Comparison of ENCODE assay signal across 24 cellular contexts in genomic region chr15:27573800-27574485, GRCh38.
"Had no signal": no experiment of that assay in that cellular context is flagged by ENCODE, and none has a peak within 500 bp of the region (broad histone marks: within the 10 kb centered on the region; RNA-seq: fewer than 3 reads in every experiment).

No MANE protein-coding gene starts in this region.

- DNase-seq: activated CD4-positive, alpha-beta memory T cell treated with anti-CD3 and anti-CD28 coated beads, Interleukin-2, amount 10 ng/mL, durations not matched to agents 7 days and 5 days; activated CD4-positive, alpha-beta T cell treated with anti-CD3 and anti-CD28 coated beads for 1 hour; activated CD4-positive, alpha-beta T cell treated with anti-CD3 and anti-CD28 coated beads, Interleukin-2, amount 10 ng/mL, durations not matched to agents 7 days and 5 days; activated CD8-positive, alpha-beta memory T cell treated with anti-CD3 and anti-CD28 coated beads, Interleukin-2, amount 50 U/mL, for 48 hours; activated gamma-delta T cell treated with Interleukin-2 at 50 U/mL for 16 hours; activated naive CD4-positive, alpha-beta T cell treated with anti-CD3 and anti-CD28 coated beads, Interleukin-2, amount 50 U/mL, for 16 hours; activated T-cell treated with anti-CD3 and anti-CD28 coated beads, Interleukin-2, amount 50 U/mL, for 24 hours; amniotic stem cell; caudate nucleus; esophagus squamous epithelium; foreskin melanocyte; left cardiac atrium; midbrain; naive thymus-derived CD8-positive, alpha-beta T cell; right cardiac atrium; stimulated activated naive CD4-positive, alpha-beta T cell; T-helper 2 cell had no signal

- H3K27me3 ChIP-seq: esophagus squamous epithelium, suprapubic skin, tibial nerve had no signal

- H3K4me3 ChIP-seq: esophagus squamous epithelium, prostate gland, suprapubic skin, tibial nerve had no signal

- ATAC-seq: left cardiac atrium; naive thymus-derived CD8-positive, alpha-beta T cell; right cardiac atrium; WTC11 had no signal

- H3K4me1 ChIP-seq: prostate gland, suprapubic skin, tibial nerve had no signal

- H3K36me3 ChIP-seq: esophagus squamous epithelium, prostate gland, suprapubic skin, tibial nerve had no signal

- H3K27ac ChIP-seq: esophagus squamous epithelium, prostate gland, suprapubic skin, tibial nerve had no signal

- FAIRE-seq: astrocyte, endothelial cell of umbilical vein, islet of Langerhans had no signal

- H3K9me3 ChIP-seq: esophagus squamous epithelium, prostate gland, suprapubic skin, tibial nerve had no signal
